27 cellular contexts compared by ENCODE assay signal in the genomic region with DNA sequence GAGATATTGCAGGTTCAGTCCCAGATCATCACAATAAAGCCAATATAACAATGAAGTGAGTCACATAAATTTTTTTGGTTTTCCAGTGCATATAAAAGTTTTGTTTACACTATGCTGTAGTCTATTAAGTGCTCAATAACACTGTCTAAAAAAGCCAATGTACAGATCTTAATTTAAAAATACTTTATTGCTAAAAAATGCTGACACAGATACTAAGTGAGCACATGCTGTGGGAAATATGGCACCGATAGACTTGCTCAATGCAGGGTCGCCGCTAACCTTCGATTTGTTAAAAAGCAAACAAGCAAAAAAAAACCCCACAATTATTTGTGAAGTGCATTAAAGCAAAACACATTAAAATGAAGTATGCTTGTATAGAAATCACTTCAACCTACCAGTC.
"Had no signal": no experiment of that assay in that cellular context is flagged by ENCODE, and none has a peak within 500 bp of the region (broad histone marks: within the 10 kb centered on the region; RNA-seq: fewer than 3 reads in every experiment).

No MANE protein-coding gene starts in this region.

- H3K27me3 ChIP-seq: neutrophil, pancreas, spleen, stomach, thyroid gland, tibial nerve, upper lobe of left lung, vagina had no signal

- H3K9me3 ChIP-seq: neutrophil, pancreas, psoas muscle, spleen, stomach, thoracic aorta, thyroid gland, tibial nerve, upper lobe of left lung, vagina had no signal

- H3K4me1 ChIP-seq: psoas muscle, stomach, thyroid gland, tibial nerve, upper lobe of left lung, vagina had no signal

- H3K27ac ChIP-seq: neutrophil, pancreas, psoas muscle, skin epidermis, spleen, stomach, thoracic aorta, thyroid gland, tibial nerve, upper lobe of left lung, vagina had no signal

- H3K4me3 ChIP-seq: pancreas, psoas muscle, skin epidermis, smooth muscle cell, spleen, stomach, thoracic aorta, thyroid gland, tibial nerve, upper lobe of left lung, vagina had no signal

- H3K4me2 ChIP-seq: smooth muscle cell had no signal

- ATAC-seq: naive thymus-derived CD8-positive, alpha-beta T cell; natural killer cell treated with Interleukin-12 subunit alpha and Interleukin-12 subunit beta and Interleukin-15 and Interleukin-18, amount 100 ng/mL, for 72 hours; psoas muscle; right cardiac atrium; sciatic nerve; stimulated activated effector memory CD8-positive, alpha-beta T cell treated with anti-CD3 and anti-CD28 coated beads, Interleukin-12 subunit alpha, Interleukin-12 subunit beta, amount 100 ng/mL, for 72 hours; stimulated activated naive B cell treated with anti-CD40 and anti-IgM and Interleukin-4, amounts not matched to agents 10 μg/mL and 1 μg/mL and 100 μg/mL, for 72 hours had no signal

- FAIRE-seq: pancreas, urothelium cell line had no signal

- DNase-seq: naive thymus-derived CD8-positive, alpha-beta T cell; nephron progenitor cell; nucleus accumbens; pancreas; psoas muscle; right cardiac atrium; spleen; stimulated activated CD4-positive, alpha-beta T cell treated with anti-CD3 and anti-CD28 coated beads, Interleukin-15, amount 100 ng/mL, for 24 hours; stimulated activated CD4-positive, alpha-beta T cell treated with anti-CD3 and anti-CD28 coated beads, Interleukin-2, amount 100 ng/mL, for 24 hours; stimulated activated CD4-positive, alpha-beta T cell treated with anti-CD3 and anti-CD28 coated beads, Interleukin-2, amount 100 ng/mL, for 48 hours; stimulated activated CD4-positive, alpha-beta T cell treated with anti-CD3 and anti-CD28 coated beads, Interleukin-4, amount 100 ng/mL, for 24 hours; stimulated activated naive B cell treated with anti-CD40 and anti-IgM and Interleukin-4, amounts not matched to agents 10 μg/mL and 1 μg/mL and 100 μg/mL, for 72 hours; stimulated activated naive CD4-positive, alpha-beta T cell treated with Interleukin-2 at 50 U/mL for 16 hours; stomach; thyroid gland; trophoblast cell; upper lobe of left lung had no signal

- H3K36me3 ChIP-seq: neutrophil had no signal
